ENCODE assay signal across 10 cellular contexts in the genomic region with DNA sequence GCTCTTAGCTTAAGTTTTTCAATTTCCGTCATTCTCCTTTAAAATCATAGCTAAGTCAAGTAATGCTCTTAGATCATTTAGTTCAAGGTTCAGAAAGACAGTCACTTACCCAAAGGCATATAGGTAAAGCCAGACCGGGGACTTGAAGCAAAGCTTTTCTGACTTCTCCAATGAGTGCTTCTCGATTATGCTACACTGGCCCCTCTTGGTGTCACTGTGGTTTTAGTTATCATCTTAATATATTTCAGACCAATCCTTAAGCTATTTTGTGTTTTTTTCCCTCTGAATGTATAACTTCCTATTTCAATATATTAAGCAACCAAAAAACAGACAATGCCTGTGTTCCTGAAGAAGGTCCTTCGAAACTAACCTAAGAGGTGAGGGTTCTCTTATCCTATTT. TPM values are rescaled to one million over a fixed set of nuclear protein-coding genes. Genes with fewer than 3 reads are reported as not detected.
DNase-seq lines count a peak whose midpoint lies in the region; ATAC-seq and TF ChIP-seq lines count a peak whose summit lies in the region.
"Had no signal": no experiment of that assay in that cellular context is flagged by ENCODE, and none has a peak within 500 bp of the region (broad histone marks: within the 10 kb centered on the region; RNA-seq: fewer than 3 reads in every experiment).

No MANE protein-coding gene starts in this region.

- H3K27ac ChIP-seq in AG04450 (ENCODE audit: low read depth, low read length), result no peak overlapping the region
- H3K27ac ChIP-seq in naive thymus-derived CD4-positive, alpha-beta T cell (ENCODE audit: low read depth, low read length), result no peak overlapping the region

- POLR2A ChIA-PET in AG04450 (lab: Yijun Ruan, JAX), result interaction anchor here (0.7 kb wide), 1 partner anchor 69 kb away, joined by 3 read pairs; no protein-coding TSS in a partner anchor
- POLR2A ChIA-PET in naive thymus-derived CD4-positive, alpha-beta T cell (lab: Charles Lee), result interaction anchor here (0.6 to 1.3 kb wide), 6 partner anchors 9 to 515 kb away, joined by 3 to 5 read pairs (median 3); no protein-coding TSS in a partner anchor

- H3K36me3 ChIP-seq in naive thymus-derived CD4-positive, alpha-beta T cell (ENCODE audit: control insufficient read depth in 2 of 3, insufficient read depth in 3 of 3, low read length in 3 of 3), result no peaks in the 10 kb centered on the region

- CTCF ChIA-PET in AG04450 (lab: Charles Lee), result interaction anchor here (0.5 to 2.9 kb wide), 11 partner anchors 9 to 658 kb away, joined by 3 to 73 read pairs (median 4); no protein-coding TSS in a partner anchor
- CTCF ChIA-PET in naive thymus-derived CD4-positive, alpha-beta T cell (lab: Charles Lee), result interaction anchor here (0.5 to 2.4 kb wide), 8 partner anchors 9 to 605 kb away, joined by 3 to 21 read pairs (median 4); no protein-coding TSS in a partner anchor

- peak overlapping the region; percentile 94 for H3K4me3 Mint-ChIP-seq in T-helper 2 cell treated with Interferon-gamma antibody and Interleukin-4, amounts not matched to agents 5 μg/mL and 100 μg/mL, for 36 hours
- H3K4me3 Mint-ChIP-seq in naive thymus-derived CD4-positive, alpha-beta T cell, result peak overlapping the region in 2 of 10 donors; percentile 48 to 84

- intact Hi-C loops in naive thymus-derived CD4-positive, alpha-beta T cell (cut with micrococcal nuclease), result loop anchor here (1.0 to 10.0 kb wide), 5 partner anchors 96 to 355 kb away; no protein-coding TSS in a partner anchor

- H3K9me3 ChIP-seq in AG04450 (ENCODE audit: control insufficient read depth, insufficient read depth, low read length), result no peaks in the 10 kb centered on the region; the same call in 1 of the 2 replicates
- no peaks in the 10 kb centered on the region for H3K9me3 ChIP-seq in naive thymus-derived CD4-positive, alpha-beta T cell (ENCODE audit: control insufficient read depth in 2 of 3, low read length in 3 of 3)

- H3K27me3 Mint-ChIP-seq in T-helper 2 cell treated with Interferon-gamma antibody and Interleukin-4, amounts not matched to agents 5 μg/mL and 100 μg/mL, for 36 hours (ENCODE audit: low read depth), result no peaks in the 10 kb centered on the region
- peaks cover 3 to 47% (median 18%) of the 10 kb centered on the region in 5 donors for H3K27me3 Mint-ChIP-seq in naive thymus-derived CD4-positive, alpha-beta T cell

- TF ChIP-seq CTCF in AG04450 (IDR thresholded peaks at IDR 0.05; ENCODE audit: low read depth, low read length) (peak; percentile 24; the same call in 1 of the 2 replicates), fibroblast of the aortic adventitia (IDR thresholded peaks at IDR 0.05; ENCODE audit: insufficient read depth, low read length) (peak; percentile 33)

- no peaks in the 10 kb centered on the region for H3K9me3 Mint-ChIP-seq in T-helper 2 cell treated with Interferon-gamma antibody and Interleukin-4, amounts not matched to agents 5 μg/mL and 100 μg/mL, for 36 hours
- no peaks in the 10 kb centered on the region for H3K9me3 Mint-ChIP-seq in naive thymus-derived CD4-positive, alpha-beta T cell

- peaks cover 34 to 77% of the 10 kb centered on the region in 2 donors for H3K4me1 ChIP-seq in naive thymus-derived CD4-positive, alpha-beta T cell (ENCODE audit: control insufficient read depth in 2 of 2, insufficient read depth in 2 of 2, low read length in 2 of 2)

- no peaks in the 10 kb centered on the region for H3K27me3 ChIP-seq in AG04450 (ENCODE audit: control insufficient read depth, insufficient read depth, low read length)
- H3K27me3 ChIP-seq in naive thymus-derived CD4-positive, alpha-beta T cell (ENCODE audit: control insufficient read depth in 2 of 2, insufficient read depth in 2 of 2, low read length in 2 of 2), result peaks cover 0 to 14% of the 10 kb centered on the region in 2 donors

- peaks cover 66% of the 10 kb centered on the region for H3K36me3 Mint-ChIP-seq in T-helper 2 cell treated with Interferon-gamma antibody and Interleukin-4, amounts not matched to agents 5 μg/mL and 100 μg/mL, for 36 hours (ENCODE audit: low read depth)
- H3K36me3 Mint-ChIP-seq in naive thymus-derived CD4-positive, alpha-beta T cell, result peaks cover 0 to 67% (median 0%) of the 10 kb centered on the region in 5 donors

- ATAC-seq in GM18498 (IDR thresholded peaks at IDR 0.05; ENCODE audit: unreplicated experiment), result peak; percentile 22
- ATAC-seq in HG03095 (IDR thresholded peaks at IDR 0.05; ENCODE audit: unreplicated experiment), result no peak
- ATAC-seq in naive thymus-derived CD4-positive, alpha-beta T cell, result no peak
- no peak for ATAC-seq in esophagus mucosa

- H3K4me3 ChIP-seq in AG04450 (ENCODE audit: low read depth, low read length) (peak overlapping the region; percentile 74), fibroblast of the aortic adventitia (ENCODE audit: low read depth, low read length) (peak overlapping the region; percentile 23)
- H3K4me3 ChIP-seq in naive thymus-derived CD4-positive, alpha-beta T cell (ENCODE audit: low read length), result no peak overlapping the region

- no peak for DNase-seq in AG04450 (ENCODE audit: low read depth, low spot score)
- no peak for DNase-seq in T-helper 2 cell treated with Interferon-gamma antibody and Interleukin-4, amounts not matched to agents 5 μg/mL and 100 μg/mL, for 36 hours (ENCODE audit: low spot score)
- peak; percentile 80 for DNase-seq in fibroblast of the aortic adventitia (ENCODE audit: low read depth)
- no peak for DNase-seq in stimulated activated CD8-positive, alpha-beta memory T cell treated with anti-CD3 and anti-CD28 coated beads, Interleukin-4, amount 100 ng/mL, for 48 hours
- no peak for DNase-seq in naive thymus-derived CD4-positive, alpha-beta T cell
- DNase-seq: effector CD4-positive, alpha-beta T cell; stimulated activated CD4-positive, alpha-beta T cell treated with anti-CD3 and anti-CD28 coated beads, Interleukin-2, amount 100 ng/mL, for 48 hours had no signal

- peak overlapping the region; percentile 23 for H3K27ac Mint-ChIP-seq in T-helper 2 cell treated with Interferon-gamma antibody and Interleukin-4, amounts not matched to agents 5 μg/mL and 100 μg/mL, for 36 hours
- H3K27ac Mint-ChIP-seq in naive thymus-derived CD4-positive, alpha-beta T cell, result peak overlapping the region in 4 of 9 donors; percentile 11 to 69 (median 30)

- H3K4me1 Mint-ChIP-seq in T-helper 2 cell treated with Interferon-gamma antibody and Interleukin-4, amounts not matched to agents 5 μg/mL and 100 μg/mL, for 36 hours (ENCODE audit: low read depth), result peaks cover 74% of the 10 kb centered on the region
- H3K4me1 Mint-ChIP-seq in naive thymus-derived CD4-positive, alpha-beta T cell, result peaks cover 30 to 86% (median 63%) of the 10 kb centered on the region in 7 donors

RNA-seq across cellular contexts. Expression of gene PRDM1, which starts 3.8 kb away (rescaled TPM):
- 3.4 and 3.7 TPM in 2 replicates for polyA plus RNA-seq in AG04450 (2011; rRNA removed)
- polyA minus RNA-seq in AG04450 (2011; rRNA and poly(A)+ RNA removed), result 9.1 TPM in 2 replicates
- total RNA-seq in fibroblast of the aortic adventitia (ENCODE audit: low replicate concordance) (1.4 and 2.8 TPM in 2 replicates), esophagus mucosa (94.1 TPM)
- 10 to 100 TPM in 3 of 5 experiments, 1 to 10 TPM in 2; 2.0 to 64.1 (median 22.6) TPM for total RNA-seq in naive thymus-derived CD4-positive, alpha-beta T cell
- 1 to 10 TPM; 2.9 to 5.6 TPM for polyA plus RNA-seq in naive thymus-derived CD4-positive, alpha-beta T cell
